ENCODE assay signal across 1 cellular context in the genomic region with DNA sequence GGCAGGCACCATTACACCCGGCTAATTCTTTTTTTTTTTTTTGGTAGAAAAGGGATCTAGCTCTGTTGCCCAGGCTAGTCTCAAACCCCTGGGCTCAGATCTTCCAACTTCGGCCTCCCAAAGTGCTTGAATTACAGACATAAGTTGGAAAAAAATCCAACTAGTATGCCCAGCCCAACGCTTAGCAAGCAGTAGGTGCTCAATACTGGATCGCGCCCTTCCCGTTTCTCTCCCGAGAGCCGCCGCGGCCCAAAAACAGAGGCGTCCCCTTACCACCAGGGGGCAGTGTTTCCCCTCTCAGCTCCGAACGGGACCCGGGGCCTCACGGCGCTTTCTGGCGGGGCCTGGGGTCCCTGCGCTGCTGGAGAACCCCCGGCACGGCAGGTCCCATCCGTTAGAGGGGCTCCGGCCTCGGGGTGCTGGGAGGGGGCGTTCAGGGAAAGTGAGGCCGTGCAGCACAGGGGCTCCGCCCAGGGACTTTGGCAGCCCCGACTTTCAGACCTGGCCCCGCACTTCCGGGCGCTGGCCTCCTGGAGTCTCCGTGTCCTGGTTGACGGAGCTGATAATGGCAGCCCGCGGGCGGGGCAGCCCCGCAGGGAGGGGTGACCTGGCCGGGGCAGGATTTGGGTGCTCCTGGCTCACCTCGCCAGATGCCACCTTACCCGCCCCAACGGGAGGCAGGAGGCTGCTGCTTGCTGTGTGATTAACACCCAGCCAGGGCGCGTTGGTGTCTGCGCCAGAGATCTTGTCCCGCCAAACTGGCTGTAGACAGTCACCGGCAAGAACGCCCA.
TF ChIP-seq lines count a peak whose summit lies in the region.

No MANE protein-coding gene starts in this region.

TF ChIP-seq in K562, 482 proteins besides CTCF, POLR2A, EP300 and RAD21 (continued from another document and continues in another):
- TF ChIP-seq ZFP91 (CRISPR knock-in tag; IDR thresholded peaks at IDR 0.05), result 0 out of 2 replicates have a peak, but pooled peaks have one; percentile 60
- peak; percentile 53 for TF ChIP-seq ZBTB12 (CRISPR knock-in tag; IDR thresholded peaks at IDR 0.05)
- TF ChIP-seq MYNN (IDR thresholded peaks at IDR 0.05), result peak; percentile 67
- no peak for TF ChIP-seq MYNN (CRISPR knock-in tag; IDR thresholded peaks at IDR 0.05)
- TF ChIP-seq ILF3 (IDR thresholded peaks at IDR 0.05; ENCODE audit: borderline replicate concordance), result no peak
- no peak; the same call in 1 of the 2 replicates for TF ChIP-seq HLTF (IDR thresholded peaks at IDR 0.05)
- no peak for TF ChIP-seq ESRRB (CRISPR knock-in tag; IDR thresholded peaks at IDR 0.05; ENCODE audit: borderline replicate concordance)
- no peak for TF ChIP-seq NFE2 (IDR thresholded peaks at IDR 0.05; ENCODE audit: low read depth)
- TF ChIP-seq THRB (CRISPR knock-in tag; conservative IDR thresholded peaks at IDR 0.05), result 0 out of 2 replicates have a peak, but pooled peaks have one; percentile 58
- TF ChIP-seq, protein P1, sequence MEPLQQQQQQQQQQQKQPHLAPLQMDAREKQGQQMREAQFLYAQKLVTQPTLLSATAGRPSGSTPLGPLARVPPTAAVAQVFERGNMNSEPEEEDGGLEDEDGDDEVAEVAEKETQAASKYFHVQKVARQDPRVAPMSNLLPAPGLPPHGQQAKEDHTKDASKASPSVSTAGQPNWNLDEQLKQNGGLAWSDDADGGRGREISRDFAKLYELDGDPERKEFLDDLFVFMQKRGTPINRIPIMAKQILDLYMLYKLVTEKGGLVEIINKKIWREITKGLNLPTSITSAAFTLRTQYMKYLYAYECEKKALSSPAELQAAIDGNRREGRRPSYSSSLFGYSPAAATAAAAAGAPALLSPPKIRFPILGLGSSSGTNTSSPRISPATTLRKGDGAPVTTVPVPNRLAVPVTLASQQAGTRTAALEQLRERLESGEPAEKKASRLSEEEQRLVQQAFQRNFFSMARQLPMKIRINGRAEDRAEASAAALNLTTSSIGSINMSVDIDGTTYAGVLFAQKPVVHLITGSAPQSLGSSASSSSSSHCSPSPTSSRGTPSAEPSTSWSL (CRISPR knock-in tag; IDR thresholded peaks at IDR 0.05; ENCODE audit: borderline replicate concordance), result no peak
- TF ChIP-seq SMARCA4 (IDR thresholded peaks at IDR 0.05), result peak; percentile 82
- peak; percentile 61; the same call in 1 of the 2 replicates for TF ChIP-seq CHD2 (IDR thresholded peaks at IDR 0.05; ENCODE audit: low read depth, low read length)
- TF ChIP-seq, protein P2, sequence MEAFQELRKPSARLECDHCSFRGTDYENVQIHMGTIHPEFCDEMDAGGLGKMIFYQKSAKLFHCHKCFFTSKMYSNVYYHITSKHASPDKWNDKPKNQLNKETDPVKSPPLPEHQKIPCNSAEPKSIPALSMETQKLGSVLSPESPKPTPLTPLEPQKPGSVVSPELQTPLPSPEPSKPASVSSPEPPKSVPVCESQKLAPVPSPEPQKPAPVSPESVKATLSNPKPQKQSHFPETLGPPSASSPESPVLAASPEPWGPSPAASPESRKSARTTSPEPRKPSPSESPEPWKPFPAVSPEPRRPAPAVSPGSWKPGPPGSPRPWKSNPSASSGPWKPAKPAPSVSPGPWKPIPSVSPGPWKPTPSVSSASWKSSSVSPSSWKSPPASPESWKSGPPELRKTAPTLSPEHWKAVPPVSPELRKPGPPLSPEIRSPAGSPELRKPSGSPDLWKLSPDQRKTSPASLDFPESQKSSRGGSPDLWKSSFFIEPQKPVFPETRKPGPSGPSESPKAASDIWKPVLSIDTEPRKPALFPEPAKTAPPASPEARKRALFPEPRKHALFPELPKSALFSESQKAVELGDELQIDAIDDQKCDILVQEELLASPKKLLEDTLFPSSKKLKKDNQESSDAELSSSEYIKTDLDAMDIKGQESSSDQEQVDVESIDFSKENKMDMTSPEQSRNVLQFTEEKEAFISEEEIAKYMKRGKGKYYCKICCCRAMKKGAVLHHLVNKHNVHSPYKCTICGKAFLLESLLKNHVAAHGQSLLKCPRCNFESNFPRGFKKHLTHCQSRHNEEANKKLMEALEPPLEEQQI (IDR thresholded peaks at IDR 0.05), result no peak
- TF ChIP-seq, protein P3, sequence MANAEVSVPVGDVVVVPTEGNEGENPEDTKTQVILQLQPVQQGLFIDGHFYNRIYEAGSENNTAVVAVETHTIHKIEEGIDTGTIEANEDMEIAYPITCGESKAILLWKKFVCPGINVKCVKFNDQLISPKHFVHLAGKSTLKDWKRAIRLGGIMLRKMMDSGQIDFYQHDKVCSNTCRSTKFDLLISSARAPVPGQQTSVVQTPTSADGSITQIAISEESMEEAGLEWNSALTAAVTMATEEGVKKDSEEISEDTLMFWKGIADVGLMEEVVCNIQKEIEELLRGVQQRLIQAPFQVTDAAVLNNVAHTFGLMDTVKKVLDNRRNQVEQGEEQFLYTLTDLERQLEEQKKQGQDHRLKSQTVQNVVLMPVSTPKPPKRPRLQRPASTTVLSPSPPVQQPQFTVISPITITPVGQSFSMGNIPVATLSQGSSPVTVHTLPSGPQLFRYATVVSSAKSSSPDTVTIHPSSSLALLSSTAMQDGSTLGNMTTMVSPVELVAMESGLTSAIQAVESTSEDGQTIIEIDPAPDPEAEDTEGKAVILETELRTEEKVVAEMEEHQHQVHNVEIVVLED (CRISPR knock-in tag; IDR thresholded peaks at IDR 0.05), result no peak
- TF ChIP-seq EGR1 (conservative IDR thresholded peaks at IDR 0.05), result peak; percentile 44; the same call in 1 of the 2 replicates
- no peak for TF ChIP-seq RHOXF2B (CRISPR knock-in tag; conservative IDR thresholded peaks at IDR 0.05)
- TF ChIP-seq ZNF644 (tag; IDR thresholded peaks at IDR 0.05; ENCODE audit: low read depth), result no peak
- peak; percentile 69; the same call in 1 of the 2 replicates for TF ChIP-seq TARDBP (IDR thresholded peaks at IDR 0.05)
- TF ChIP-seq, protein P4, sequence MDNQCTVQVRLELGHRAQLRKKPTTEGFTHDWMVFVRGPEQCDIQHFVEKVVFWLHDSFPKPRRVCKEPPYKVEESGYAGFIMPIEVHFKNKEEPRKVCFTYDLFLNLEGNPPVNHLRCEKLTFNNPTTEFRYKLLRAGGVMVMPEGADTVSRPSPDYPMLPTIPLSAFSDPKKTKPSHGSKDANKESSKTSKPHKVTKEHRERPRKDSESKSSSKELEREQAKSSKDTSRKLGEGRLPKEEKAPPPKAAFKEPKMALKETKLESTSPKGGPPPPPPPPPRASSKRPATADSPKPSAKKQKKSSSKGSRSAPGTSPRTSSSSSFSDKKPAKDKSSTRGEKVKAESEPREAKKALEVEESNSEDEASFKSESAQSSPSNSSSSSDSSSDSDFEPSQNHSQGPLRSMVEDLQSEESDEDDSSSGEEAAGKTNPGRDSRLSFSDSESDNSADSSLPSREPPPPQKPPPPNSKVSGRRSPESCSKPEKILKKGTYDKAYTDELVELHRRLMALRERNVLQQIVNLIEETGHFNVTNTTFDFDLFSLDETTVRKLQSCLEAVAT (IDR thresholded peaks at IDR 0.05), result peak in 1 of 2 experiments; percentile 38; a peak in 2 of 4 replicates
- peak; percentile 68 for TF ChIP-seq TCF3 (CRISPR knock-in tag; IDR thresholded peaks at IDR 0.05)
- no peak for TF ChIP-seq ZNF655 (CRISPR knock-in tag; IDR thresholded peaks at IDR 0.05)
- TF ChIP-seq NFIC (IDR thresholded peaks at IDR 0.05), result peak; percentile 47
- no peak for TF ChIP-seq ZNF165 (CRISPR knock-in tag; IDR thresholded peaks at IDR 0.05; ENCODE audit: borderline replicate concordance)
- TF ChIP-seq CTCFL (IDR thresholded peaks at IDR 0.05; ENCODE audit: borderline replicate concordance, insufficient read depth, low read depth, low read length, poor library complexity, severe bottlenecking), result peak; percentile 91
- TF ChIP-seq GABPB1 (CRISPR knock-in tag; IDR thresholded peaks at IDR 0.05), result peak; percentile 87
- no peak for TF ChIP-seq MEF2A (IDR thresholded peaks at IDR 0.05; ENCODE audit: control insufficient read depth, low read depth, low read length)
- peak; percentile 50 for TF ChIP-seq CREM (IDR thresholded peaks at IDR 0.05; ENCODE audit: low read depth)
- TF ChIP-seq, protein P5, sequence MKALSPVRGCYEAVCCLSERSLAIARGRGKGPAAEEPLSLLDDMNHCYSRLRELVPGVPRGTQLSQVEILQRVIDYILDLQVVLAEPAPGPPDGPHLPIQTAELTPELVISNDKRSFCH (CRISPR knock-in tag; IDR thresholded peaks at IDR 0.05), result no peak
- TF ChIP-seq, protein P5 (tag; IDR thresholded peaks at IDR 0.05), result peak; percentile 90
- TF ChIP-seq FOXA3 (CRISPR knock-in tag; conservative IDR thresholded peaks at IDR 0.05 in 1 of 2, IDR thresholded peaks at IDR 0.05 in 1 of 2), result no peak
- TF ChIP-seq SUPT5H (IDR thresholded peaks at IDR 0.05), result peak; percentile 71
- TF ChIP-seq ZBTB9 (CRISPR knock-in tag; IDR thresholded peaks at IDR 0.05), result peak; percentile 86; the same call in 1 of the 2 replicates
- no peak for TF ChIP-seq ZNF512 (tag; IDR thresholded peaks at IDR 0.05)
- TF ChIP-seq PPARD (CRISPR knock-in tag; IDR thresholded peaks at IDR 0.05), result no peak
- TF ChIP-seq PTBP1 (IDR thresholded peaks at IDR 0.05; ENCODE audit: low read depth, low read length), result no peak
- TF ChIP-seq HDAC1 (IDR thresholded peaks at IDR 0.05), result peak in 1 of 2 experiments; percentile 61; a peak in 1 of 4 replicates
- TF ChIP-seq ZNF263 (CRISPR knock-in tag; IDR thresholded peaks at IDR 0.05; ENCODE audit: borderline replicate concordance), result peak; percentile 46; the same call in 1 of the 2 replicates
